Comparison of ENCODE assay signal across 7 cellular contexts in genomic region chr1:65550306-65551010, GRCh38.
A peak's percentile ranks its signal among the peaks of the same experiment; 100 is the strongest.
DNase-seq lines count a peak whose midpoint lies in the region; ATAC-seq, FAIRE-seq and TF ChIP-seq lines count a peak whose summit lies in the region.
"Not testable (repeated sequence)": the region's sequence is repeated elsewhere in the genome, so short reads cannot be mapped to it uniquely, and the experiment has no call there.

No MANE protein-coding gene starts in this region.

- H3K9me3 ChIP-seq in HUES48 (ENCODE audit: control insufficient read depth, insufficient read depth, low read length); astrocyte (ENCODE audit: insufficient read depth, low read depth, low read length); iPS-18c (ENCODE audit: control insufficient read depth, insufficient read depth, low read length); mucosa of descending colon: not testable (repeated sequence)

- H3K27me3 ChIP-seq in HUES48 (ENCODE audit: control insufficient read depth, insufficient read depth, low read length); astrocyte (ENCODE audit: insufficient read depth, low read length): not testable (repeated sequence)

- H4K20me1 ChIP-seq in astrocyte (ENCODE audit: insufficient read depth, low read length): not testable (repeated sequence)

- not testable (repeated sequence) for H3K27ac ChIP-seq in HUES48 (ENCODE audit: low read depth, low read length); astrocyte (ENCODE audit: low read depth, low read length)

- H3K79me2 ChIP-seq in astrocyte (ENCODE audit: insufficient read depth, low read length): not testable (repeated sequence)

- not testable (repeated sequence) for H3K36me3 ChIP-seq in HUES48 (ENCODE audit: control insufficient read depth, insufficient read depth, low read length); astrocyte (ENCODE audit: insufficient read depth, low read length); mucosa of descending colon (ENCODE audit: low read depth)

- H3K4me3 ChIP-seq in HUES48 (ENCODE audit: low read depth, low read length) (peak overlapping the region; percentile 66), iPS-18c (ENCODE audit: insufficient read depth, low read depth, low read length) (peak overlapping the region; percentile 46; the same call in 1 of the 2 replicates)
- not testable (repeated sequence) for H3K4me3 ChIP-seq in astrocyte (ENCODE audit: insufficient read depth, low read depth, low read length); mucosa of descending colon

- not testable (repeated sequence) for H3K27me3 Mint-ChIP-seq in astrocyte (ENCODE audit: low read depth, unreplicated experiment); glutamatergic neuron (ENCODE audit: unreplicated experiment)

- H2AFZ ChIP-seq in astrocyte (ENCODE audit: low read depth, low read length): not testable (repeated sequence)

- not testable (repeated sequence) for H3K9ac ChIP-seq in HUES48 (ENCODE audit: low read depth, low read length); astrocyte (ENCODE audit: low read length)

- intact Hi-C loops in mucosa of descending colon (cut with DNase I, micrococcal nuclease); posterior vena cava (cut with DNase I): not testable (repeated sequence)

- not testable (repeated sequence) for H3K36me3 Mint-ChIP-seq in astrocyte (ENCODE audit: low read depth, unreplicated experiment)
- H3K36me3 Mint-ChIP-seq in glutamatergic neuron (ENCODE audit: unreplicated experiment): peaks cover 22% of the 10 kb centered on the region

- H3K4me3 Mint-ChIP-seq in astrocyte (ENCODE audit: unreplicated experiment) (peak overlapping the region; percentile 75), glutamatergic neuron (ENCODE audit: unreplicated experiment) (peak overlapping the region; percentile 70)

- ATAC-seq in mucosa of descending colon: not testable (repeated sequence)

- not testable (repeated sequence) for TF ChIP-seq CTCF in astrocyte (IDR thresholded peaks at IDR 0.05; ENCODE audit: insufficient read depth, low read depth, low read length); glutamatergic neuron (IDR thresholded peaks at IDR 0.05; ENCODE audit: partially characterized antibody, unreplicated experiment); mucosa of descending colon (IDR thresholded peaks at IDR 0.05)

- not testable (repeated sequence) for FAIRE-seq in astrocyte (lab: Jason Lieb, UNC)

- not testable (repeated sequence) for H3K4me1 ChIP-seq in HUES48 (ENCODE audit: control insufficient read depth, insufficient read depth, low read length); astrocyte (ENCODE audit: insufficient read depth, low read length); mucosa of descending colon (ENCODE audit: low read depth)

- H3K9me3 Mint-ChIP-seq in astrocyte (ENCODE audit: unreplicated experiment) (peaks cover 24% of the 10 kb centered on the region), glutamatergic neuron (ENCODE audit: unreplicated experiment) (peaks cover 12% of the 10 kb centered on the region)

- H3K27ac Mint-ChIP-seq in astrocyte (ENCODE audit: unreplicated experiment): not testable (repeated sequence)
- peak overlapping the region; percentile 33 for H3K27ac Mint-ChIP-seq in glutamatergic neuron (ENCODE audit: unreplicated experiment)

- not testable (repeated sequence) for H3K4me1 Mint-ChIP-seq in astrocyte (ENCODE audit: low read depth, unreplicated experiment); glutamatergic neuron (ENCODE audit: low read depth, unreplicated experiment)

- H3K4me2 ChIP-seq in astrocyte (ENCODE audit: low read length): not testable (repeated sequence)

- DNase-seq in DMS53 (lab: John Stamatoyannopoulos, UW): peak; percentile 76
- DNase-seq in astrocyte (ENCODE audit: low read depth); glutamatergic neuron: not testable (repeated sequence)
- peak in 2 of 3 donors; percentile 7 to 40 for DNase-seq in mucosa of descending colon
- peak; percentile 42 for DNase-seq in posterior vena cava (ENCODE audit: low spot score)
